Comparison of ENCODE assay signal across 1 cellular context in genomic region chr11:69220581-69221051, GRCh38.
TF ChIP-seq lines count a peak whose summit lies in the region.

No MANE protein-coding gene starts in this region.

TF ChIP-seq in WTC11, 78 proteins besides CTCF, POLR2A, EP300 and RAD21 (continued from another document):
- TF ChIP-seq ZNF532 (CRISPR knock-in tag; IDR thresholded peaks at IDR 0.05; ENCODE audit: borderline replicate concordance) = no peak
- TF ChIP-seq RELA (CRISPR knock-in tag; IDR thresholded peaks at IDR 0.05; ENCODE audit: borderline replicate concordance) = no peak
- no peak for TF ChIP-seq CDX4 (CRISPR knock-in tag; IDR thresholded peaks at IDR 0.05; ENCODE audit: borderline replicate concordance)
